ENCODE assay signal across 26 cellular contexts in the genomic region with DNA sequence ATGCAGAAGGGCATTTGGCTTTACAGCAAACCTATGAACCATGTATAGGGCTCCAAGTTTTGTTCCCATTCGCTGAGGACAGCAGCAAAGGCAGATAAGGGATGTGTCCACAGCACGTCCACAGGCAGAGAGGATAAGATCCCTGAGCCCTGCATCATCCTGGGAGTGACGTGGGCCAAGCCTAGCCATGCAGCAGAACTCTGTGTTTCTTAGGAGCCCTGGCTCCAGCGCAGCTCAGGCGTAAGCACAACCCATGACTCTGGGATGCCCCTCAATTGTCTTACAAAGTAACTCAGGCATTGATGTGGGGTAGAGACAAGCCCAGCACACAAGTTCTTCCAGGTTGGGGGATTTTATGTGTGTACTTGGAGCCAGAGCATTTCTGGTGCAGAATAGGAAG.
"Had no signal": no experiment of that assay in that cellular context is flagged by ENCODE, and none has a peak within 500 bp of the region (broad histone marks: within the 10 kb centered on the region; RNA-seq: fewer than 3 reads in every experiment).

No MANE protein-coding gene starts in this region.

- H3K27me3 ChIP-seq: gastrocnemius medialis, spleen had no signal

- H3K36me3 Mint-ChIP-seq: activated naive CD4-positive, alpha-beta T cell treated with anti-CD3 and anti-CD28 coated beads, Interleukin-2, amount 50 U/mL, for 72 hours; mesothelial cell of epicardium; naive B cell had no signal

- H3K9ac ChIP-seq: parathyroid adenoma had no signal

- FAIRE-seq: colon, endometrium, urothelium cell line had no signal

- H3K4me3 Mint-ChIP-seq: activated B cell treated with CpG ODN at 0.5 μM for 24 hours; activated CD8-positive, alpha-beta T cell treated with anti-CD3 and anti-CD28 coated beads for 36 hours; mesothelial cell of epicardium; naive B cell; T-helper 1 cell treated with Interleukin-12 subunit alpha and Interleukin-12 subunit beta and Interleukin-4 antibody, amounts not matched to agents 30 μg/mL and 1 μg/mL, for 36 hours had no signal

- H3K9me3 Mint-ChIP-seq: activated B cell treated with CpG ODN at 0.5 μM for 24 hours; activated CD8-positive, alpha-beta T cell treated with anti-CD3 and anti-CD28 coated beads for 36 hours; activated naive CD4-positive, alpha-beta T cell treated with anti-CD3 and anti-CD28 coated beads, Interleukin-2, amount 50 U/mL, for 72 hours; activated T-helper 2 cell treated with anti-CD3 and anti-CD28 coated beads, Interferon-gamma antibody, Interleukin-2, Interleukin-4, amounts not matched to agents 10 μg/mL and 5 μg/mL and 100 μg/mL, durations not matched to agents 14 hours and 24 hours and 36 hours; mesothelial cell of epicardium; naive B cell; T-helper 1 cell treated with Interleukin-12 subunit alpha and Interleukin-12 subunit beta and Interleukin-4 antibody, amounts not matched to agents 30 μg/mL and 1 μg/mL, for 36 hours had no signal

- H3K36me3 ChIP-seq: gastrocnemius medialis, spleen had no signal

- H3K4me3 ChIP-seq: gastrocnemius medialis, psoas muscle, spleen had no signal

- H3K27ac Mint-ChIP-seq: activated B cell treated with CpG ODN at 0.5 μM for 24 hours; activated CD8-positive, alpha-beta T cell treated with anti-CD3 and anti-CD28 coated beads for 36 hours; activated naive CD4-positive, alpha-beta T cell treated with anti-CD3 and anti-CD28 coated beads, Interleukin-2, amount 50 U/mL, for 72 hours; activated T-helper 2 cell treated with anti-CD3 and anti-CD28 coated beads, Interferon-gamma antibody, Interleukin-2, Interleukin-4, amounts not matched to agents 10 μg/mL and 5 μg/mL and 100 μg/mL, durations not matched to agents 14 hours and 24 hours and 36 hours; mesothelial cell of epicardium; naive B cell; T-helper 1 cell treated with Interleukin-12 subunit alpha and Interleukin-12 subunit beta and Interleukin-4 antibody, amounts not matched to agents 30 μg/mL and 1 μg/mL, for 36 hours had no signal

- H2AFZ ChIP-seq: parathyroid adenoma had no signal

- H3K27ac ChIP-seq: gastrocnemius medialis, parathyroid adenoma, psoas muscle, spleen had no signal

- ATAC-seq: activated CD8-positive, alpha-beta T cell treated with anti-CD3 and anti-CD28 coated beads for 36 hours; activated naive CD4-positive, alpha-beta T cell treated with anti-CD3 and anti-CD28 coated beads, Interleukin-2, amount 50 U/mL, for 72 hours; gastrocnemius medialis; psoas muscle had no signal

- H3K4me1 Mint-ChIP-seq: activated B cell treated with CpG ODN at 0.5 μM for 24 hours, naive B cell had no signal

- H3K79me2 ChIP-seq: parathyroid adenoma had no signal

- DNase-seq: activated B cell treated with CpG ODN at 0.5 μM for 24 hours; activated CD4-positive, alpha-beta T cell treated with anti-CD3 and anti-CD28 coated beads, Interleukin-2, amount 50 U/mL, for 1 hour; activated CD8-positive, alpha-beta T cell treated with anti-CD3 and anti-CD28 coated beads for 36 hours; activated T-cell treated with anti-CD3 and anti-CD28 coated beads, Interleukin-2, amount 50 U/mL, for 48 hours; anterior cingulate cortex; dermis blood vessel endothelial cell; effector CD4-positive, alpha-beta T cell; gastrocnemius medialis; glutamatergic neuron; hippocampal formation; naive B cell; occipital lobe; psoas muscle; spleen; stimulated activated naive CD4-positive, alpha-beta T cell; SW 1271; T1000; trophoblast cell had no signal

- H3K4me1 ChIP-seq: psoas muscle had no signal

- H3K9me3 ChIP-seq: gastrocnemius medialis, psoas muscle, spleen had no signal
